In genomic region chr20:35954200-35954906, GRCh38 we compare ENCODE assay signal across 1 cellular context.
A peak's percentile ranks its signal among the peaks of the same experiment; 100 is the strongest.
TF ChIP-seq lines count a peak whose summit lies in the region.

Gene SCAND1 (minus strand): TSS chr20:35954502. CDS start chr20:35954284, 218 bp downstream.

TF ChIP-seq in HEK293, 187 proteins besides CTCF, POLR2A, EP300 and RAD21 (continued from another document and continues in another):
- no peak for TF ChIP-seq ZNF704 (tag by site-specific recombination; IDR thresholded peaks at IDR 0.05)
- TF ChIP-seq, protein P1, sequence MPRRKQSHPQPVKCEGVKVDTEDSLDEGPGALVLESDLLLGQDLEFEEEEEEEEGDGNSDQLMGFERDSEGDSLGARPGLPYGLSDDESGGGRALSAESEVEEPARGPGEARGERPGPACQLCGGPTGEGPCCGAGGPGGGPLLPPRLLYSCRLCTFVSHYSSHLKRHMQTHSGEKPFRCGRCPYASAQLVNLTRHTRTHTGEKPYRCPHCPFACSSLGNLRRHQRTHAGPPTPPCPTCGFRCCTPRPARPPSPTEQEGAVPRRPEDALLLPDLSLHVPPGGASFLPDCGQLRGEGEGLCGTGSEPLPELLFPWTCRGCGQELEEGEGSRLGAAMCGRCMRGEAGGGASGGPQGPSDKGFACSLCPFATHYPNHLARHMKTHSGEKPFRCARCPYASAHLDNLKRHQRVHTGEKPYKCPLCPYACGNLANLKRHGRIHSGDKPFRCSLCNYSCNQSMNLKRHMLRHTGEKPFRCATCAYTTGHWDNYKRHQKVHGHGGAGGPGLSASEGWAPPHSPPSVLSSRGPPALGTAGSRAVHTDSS (tag by site-specific recombination; IDR thresholded peaks at IDR 0.05), result no peak
- peak; percentile 24; the same call in 1 of the 2 replicates for TF ChIP-seq ZSCAN23 (tag by site-specific recombination; IDR thresholded peaks at IDR 0.05)
- no peak for TF ChIP-seq ZNF132 (tag by site-specific recombination; IDR thresholded peaks at IDR 0.05; ENCODE audit: borderline replicate concordance)
- no peak for TF ChIP-seq ZNF658 (tag by site-specific recombination; IDR thresholded peaks at IDR 0.05)
- peak; percentile 76 for TF ChIP-seq KLF16 (tag by site-specific recombination; IDR thresholded peaks at IDR 0.05)
- TF ChIP-seq ELK4 (IDR thresholded peaks at IDR 0.05; ENCODE audit: borderline replicate concordance, low read depth, low read length), result no peak
- TF ChIP-seq GLIS1 (tag by site-specific recombination; IDR thresholded peaks at IDR 0.05), result peak; percentile 90
- peak; percentile 74 for TF ChIP-seq SP3 (tag by site-specific recombination; IDR thresholded peaks at IDR 0.05)
- TF ChIP-seq ZNF335 (tag by site-specific recombination; conservative IDR thresholded peaks at IDR 0.05), result peak; percentile 99
- no peak for TF ChIP-seq ZBTB48 (tag by site-specific recombination; IDR thresholded peaks at IDR 0.05)
- TF ChIP-seq, protein P2, sequence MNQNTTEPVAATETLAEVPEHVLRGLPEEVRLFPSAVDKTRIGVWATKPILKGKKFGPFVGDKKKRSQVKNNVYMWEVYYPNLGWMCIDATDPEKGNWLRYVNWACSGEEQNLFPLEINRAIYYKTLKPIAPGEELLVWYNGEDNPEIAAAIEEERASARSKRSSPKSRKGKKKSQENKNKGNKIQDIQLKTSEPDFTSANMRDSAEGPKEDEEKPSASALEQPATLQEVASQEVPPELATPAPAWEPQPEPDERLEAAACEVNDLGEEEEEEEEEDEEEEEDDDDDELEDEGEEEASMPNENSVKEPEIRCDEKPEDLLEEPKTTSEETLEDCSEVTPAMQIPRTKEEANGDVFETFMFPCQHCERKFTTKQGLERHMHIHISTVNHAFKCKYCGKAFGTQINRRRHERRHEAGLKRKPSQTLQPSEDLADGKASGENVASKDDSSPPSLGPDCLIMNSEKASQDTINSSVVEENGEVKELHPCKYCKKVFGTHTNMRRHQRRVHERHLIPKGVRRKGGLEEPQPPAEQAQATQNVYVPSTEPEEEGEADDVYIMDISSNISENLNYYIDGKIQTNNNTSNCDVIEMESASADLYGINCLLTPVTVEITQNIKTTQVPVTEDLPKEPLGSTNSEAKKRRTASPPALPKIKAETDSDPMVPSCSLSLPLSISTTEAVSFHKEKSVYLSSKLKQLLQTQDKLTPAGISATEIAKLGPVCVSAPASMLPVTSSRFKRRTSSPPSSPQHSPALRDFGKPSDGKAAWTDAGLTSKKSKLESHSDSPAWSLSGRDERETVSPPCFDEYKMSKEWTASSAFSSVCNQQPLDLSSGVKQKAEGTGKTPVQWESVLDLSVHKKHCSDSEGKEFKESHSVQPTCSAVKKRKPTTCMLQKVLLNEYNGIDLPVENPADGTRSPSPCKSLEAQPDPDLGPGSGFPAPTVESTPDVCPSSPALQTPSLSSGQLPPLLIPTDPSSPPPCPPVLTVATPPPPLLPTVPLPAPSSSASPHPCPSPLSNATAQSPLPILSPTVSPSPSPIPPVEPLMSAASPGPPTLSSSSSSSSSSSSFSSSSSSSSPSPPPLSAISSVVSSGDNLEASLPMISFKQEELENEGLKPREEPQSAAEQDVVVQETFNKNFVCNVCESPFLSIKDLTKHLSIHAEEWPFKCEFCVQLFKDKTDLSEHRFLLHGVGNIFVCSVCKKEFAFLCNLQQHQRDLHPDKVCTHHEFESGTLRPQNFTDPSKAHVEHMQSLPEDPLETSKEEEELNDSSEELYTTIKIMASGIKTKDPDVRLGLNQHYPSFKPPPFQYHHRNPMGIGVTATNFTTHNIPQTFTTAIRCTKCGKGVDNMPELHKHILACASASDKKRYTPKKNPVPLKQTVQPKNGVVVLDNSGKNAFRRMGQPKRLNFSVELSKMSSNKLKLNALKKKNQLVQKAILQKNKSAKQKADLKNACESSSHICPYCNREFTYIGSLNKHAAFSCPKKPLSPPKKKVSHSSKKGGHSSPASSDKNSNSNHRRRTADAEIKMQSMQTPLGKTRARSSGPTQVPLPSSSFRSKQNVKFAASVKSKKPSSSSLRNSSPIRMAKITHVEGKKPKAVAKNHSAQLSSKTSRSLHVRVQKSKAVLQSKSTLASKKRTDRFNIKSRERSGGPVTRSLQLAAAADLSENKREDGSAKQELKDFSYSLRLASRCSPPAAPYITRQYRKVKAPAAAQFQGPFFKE (tag by site-specific recombination; IDR thresholded peaks at IDR 0.05; ENCODE audit: borderline replicate concordance), result no peak
- no peak for TF ChIP-seq ZNF48 (tag by site-specific recombination; IDR thresholded peaks at IDR 0.05)
- peak; percentile 77; the same call in 1 of the 2 replicates for TF ChIP-seq ZNF394 (tag by site-specific recombination; IDR thresholded peaks at IDR 0.05; ENCODE audit: borderline replicate concordance)
- TF ChIP-seq, protein P3, sequence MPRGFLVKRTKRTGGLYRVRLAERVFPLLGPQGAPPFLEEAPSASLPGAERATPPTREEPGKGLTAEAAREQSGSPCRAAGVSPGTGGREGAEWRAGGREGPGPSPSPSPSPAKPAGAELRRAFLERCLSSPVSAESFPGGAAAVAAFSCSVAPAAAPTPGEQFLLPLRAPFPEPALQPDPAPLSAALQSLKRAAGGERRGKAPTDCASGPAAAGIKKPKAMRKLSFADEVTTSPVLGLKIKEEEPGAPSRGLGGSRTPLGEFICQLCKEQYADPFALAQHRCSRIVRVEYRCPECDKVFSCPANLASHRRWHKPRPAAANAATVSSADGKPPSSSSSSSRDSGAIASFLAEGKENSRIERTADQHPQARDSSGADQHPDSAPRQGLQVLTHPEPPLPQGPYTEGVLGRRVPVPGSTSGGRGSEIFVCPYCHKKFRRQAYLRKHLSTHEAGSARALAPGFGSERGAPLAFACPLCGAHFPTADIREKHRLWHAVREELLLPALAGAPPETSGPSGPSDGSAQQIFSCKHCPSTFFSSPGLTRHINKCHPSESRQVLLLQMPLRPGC (tag by site-specific recombination; IDR thresholded peaks at IDR 0.05), result no peak; the same call in 1 of the 2 replicates
- peak; percentile 83 for TF ChIP-seq ZBTB1 (tag by site-specific recombination; IDR thresholded peaks at IDR 0.05)
- no peak for TF ChIP-seq ZNF404 (tag by site-specific recombination; IDR thresholded peaks at IDR 0.05)
- no peak for TF ChIP-seq ZNF544 (tag by site-specific recombination; IDR thresholded peaks at IDR 0.05)
- TF ChIP-seq, protein P4, sequence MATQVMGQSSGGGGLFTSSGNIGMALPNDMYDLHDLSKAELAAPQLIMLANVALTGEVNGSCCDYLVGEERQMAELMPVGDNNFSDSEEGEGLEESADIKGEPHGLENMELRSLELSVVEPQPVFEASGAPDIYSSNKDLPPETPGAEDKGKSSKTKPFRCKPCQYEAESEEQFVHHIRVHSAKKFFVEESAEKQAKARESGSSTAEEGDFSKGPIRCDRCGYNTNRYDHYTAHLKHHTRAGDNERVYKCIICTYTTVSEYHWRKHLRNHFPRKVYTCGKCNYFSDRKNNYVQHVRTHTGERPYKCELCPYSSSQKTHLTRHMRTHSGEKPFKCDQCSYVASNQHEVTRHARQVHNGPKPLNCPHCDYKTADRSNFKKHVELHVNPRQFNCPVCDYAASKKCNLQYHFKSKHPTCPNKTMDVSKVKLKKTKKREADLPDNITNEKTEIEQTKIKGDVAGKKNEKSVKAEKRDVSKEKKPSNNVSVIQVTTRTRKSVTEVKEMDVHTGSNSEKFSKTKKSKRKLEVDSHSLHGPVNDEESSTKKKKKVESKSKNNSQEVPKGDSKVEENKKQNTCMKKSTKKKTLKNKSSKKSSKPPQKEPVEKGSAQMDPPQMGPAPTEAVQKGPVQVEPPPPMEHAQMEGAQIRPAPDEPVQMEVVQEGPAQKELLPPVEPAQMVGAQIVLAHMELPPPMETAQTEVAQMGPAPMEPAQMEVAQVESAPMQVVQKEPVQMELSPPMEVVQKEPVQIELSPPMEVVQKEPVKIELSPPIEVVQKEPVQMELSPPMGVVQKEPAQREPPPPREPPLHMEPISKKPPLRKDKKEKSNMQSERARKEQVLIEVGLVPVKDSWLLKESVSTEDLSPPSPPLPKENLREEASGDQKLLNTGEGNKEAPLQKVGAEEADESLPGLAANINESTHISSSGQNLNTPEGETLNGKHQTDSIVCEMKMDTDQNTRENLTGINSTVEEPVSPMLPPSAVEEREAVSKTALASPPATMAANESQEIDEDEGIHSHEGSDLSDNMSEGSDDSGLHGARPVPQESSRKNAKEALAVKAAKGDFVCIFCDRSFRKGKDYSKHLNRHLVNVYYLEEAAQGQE (tag by site-specific recombination; IDR thresholded peaks at IDR 0.05), result peak; percentile 35; the same call in 1 of the 2 replicates
- TF ChIP-seq IKZF3 (tag by site-specific recombination; IDR thresholded peaks at IDR 0.05), result no peak
- 0 out of 2 replicates have a peak, but pooled peaks have one; percentile 14 for TF ChIP-seq REPIN1 (tag by site-specific recombination; IDR thresholded peaks at IDR 0.05; ENCODE audit: low read depth)
- no peak for TF ChIP-seq ZNF302 (tag by site-specific recombination; IDR thresholded peaks at IDR 0.05; ENCODE audit: low read depth)
- TF ChIP-seq ZNF350 (tag by site-specific recombination; IDR thresholded peaks at IDR 0.05), result no peak
- TF ChIP-seq ZBTB6 (tag by site-specific recombination; IDR thresholded peaks at IDR 0.05), result peak; percentile 68
- TF ChIP-seq ZNF600 (tag by site-specific recombination; IDR thresholded peaks at IDR 0.05), result peak; percentile 68
- peak; percentile 22 for TF ChIP-seq KLF1 (tag by site-specific recombination; IDR thresholded peaks at IDR 0.05)
- TF ChIP-seq ZFP3 (tag by site-specific recombination; IDR thresholded peaks at IDR 0.05; ENCODE audit: low read depth), result no peak
- no peak for TF ChIP-seq ZNF530 (tag by site-specific recombination; IDR thresholded peaks at IDR 0.05; ENCODE audit: low read depth)
- TF ChIP-seq ZNF174 (tag by site-specific recombination; IDR thresholded peaks at IDR 0.05), result no peak
- TF ChIP-seq, protein P5, sequence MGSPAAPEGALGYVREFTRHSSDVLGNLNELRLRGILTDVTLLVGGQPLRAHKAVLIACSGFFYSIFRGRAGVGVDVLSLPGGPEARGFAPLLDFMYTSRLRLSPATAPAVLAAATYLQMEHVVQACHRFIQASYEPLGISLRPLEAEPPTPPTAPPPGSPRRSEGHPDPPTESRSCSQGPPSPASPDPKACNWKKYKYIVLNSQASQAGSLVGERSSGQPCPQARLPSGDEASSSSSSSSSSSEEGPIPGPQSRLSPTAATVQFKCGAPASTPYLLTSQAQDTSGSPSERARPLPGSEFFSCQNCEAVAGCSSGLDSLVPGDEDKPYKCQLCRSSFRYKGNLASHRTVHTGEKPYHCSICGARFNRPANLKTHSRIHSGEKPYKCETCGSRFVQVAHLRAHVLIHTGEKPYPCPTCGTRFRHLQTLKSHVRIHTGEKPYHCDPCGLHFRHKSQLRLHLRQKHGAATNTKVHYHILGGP (tag by site-specific recombination; IDR thresholded peaks at IDR 0.05), result no peak
- TF ChIP-seq ZNF112 (tag by site-specific recombination; IDR thresholded peaks at IDR 0.05), result no peak
- no peak; the same call in 1 of the 2 replicates for TF ChIP-seq ZNF449 (tag by site-specific recombination; IDR thresholded peaks at IDR 0.05)
- TF ChIP-seq, protein P6, sequence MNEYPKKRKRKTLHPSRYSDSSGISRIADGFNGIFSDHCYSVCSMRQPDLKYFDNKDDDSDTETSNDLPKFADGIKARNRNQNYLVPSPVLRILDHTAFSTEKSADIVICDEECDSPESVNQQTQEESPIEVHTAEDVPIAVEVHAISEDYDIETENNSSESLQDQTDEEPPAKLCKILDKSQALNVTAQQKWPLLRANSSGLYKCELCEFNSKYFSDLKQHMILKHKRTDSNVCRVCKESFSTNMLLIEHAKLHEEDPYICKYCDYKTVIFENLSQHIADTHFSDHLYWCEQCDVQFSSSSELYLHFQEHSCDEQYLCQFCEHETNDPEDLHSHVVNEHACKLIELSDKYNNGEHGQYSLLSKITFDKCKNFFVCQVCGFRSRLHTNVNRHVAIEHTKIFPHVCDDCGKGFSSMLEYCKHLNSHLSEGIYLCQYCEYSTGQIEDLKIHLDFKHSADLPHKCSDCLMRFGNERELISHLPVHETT (tag by site-specific recombination; IDR thresholded peaks at IDR 0.05), result peak; percentile 10
- TF ChIP-seq HOXD13 (CRISPR knock-in tag; IDR thresholded peaks at IDR 0.05; ENCODE audit: borderline replicate concordance), result no peak
- no peak; the same call in 1 of the 2 replicates for TF ChIP-seq ZNF133 (tag by site-specific recombination; IDR thresholded peaks at IDR 0.05)
- TF ChIP-seq ZNF645 (tag by site-specific recombination; IDR thresholded peaks at IDR 0.05), result no peak
